17 cellular contexts compared by ENCODE assay signal in genomic region chr22:41836551-41836950, GRCh38. TPM values are rescaled to one million over a fixed set of nuclear protein-coding genes. Genes with fewer than 3 reads are reported as not detected.
DNase-seq lines count a peak whose midpoint lies in the region; ATAC-seq, FAIRE-seq and TF ChIP-seq lines count a peak whose summit lies in the region.
"Had no signal": no experiment of that assay in that cellular context is flagged by ENCODE, and none has a peak within 500 bp of the region (broad histone marks: within the 10 kb centered on the region; RNA-seq: fewer than 3 reads in every experiment).

No MANE protein-coding gene starts in this region.

- no peak overlapping the region for H2AFZ ChIP-seq in mammary epithelial cell (ENCODE audit: low read depth, low read length)

- H3K27ac Mint-ChIP-seq in MCF 10A (ENCODE audit: low read depth, unreplicated experiment) (peak overlapping the region; percentile 59), mesothelial cell of epicardium (peak overlapping the region; percentile 45)
- H3K27ac Mint-ChIP-seq in activated T-helper 1 cell treated with anti-CD3 and anti-CD28 coated beads, Interleukin-12 subunit alpha, Interleukin-12 subunit beta, Interleukin-2, Interleukin-4 antibody, amounts not matched to agents 30 ng/mL and 10 ng/mL and 1 ng/mL, durations not matched to agents 14 hours and 24 hours and 36 hours = peak overlapping the region; percentile 66
- H3K27ac Mint-ChIP-seq: HFFc6 had no signal

- FAIRE-seq in frontal cortex (lab: Jason Lieb, UNC) = no peak
- FAIRE-seq: pancreas had no signal

- in situ Hi-C loops in mammary epithelial cell (cut with MboI; ENCODE audit: low sequenced_read_pairs in 2 of 2) = no loop called here

- H3K4me1 ChIP-seq in mammary epithelial cell (ENCODE audit: insufficient read depth, low read length) (peaks cover 66% of the 10 kb centered on the region), vagina (peaks cover 59% of the 10 kb centered on the region)

- dilution Hi-C loops in mammary epithelial cell (cut with HindIII; ENCODE audit: low sequenced_read_pairs) = no loop called here

- BruUV-seq in MCF 10A (replicated peaks; lab: Mats Ljungman, UMichigan) (no TSS peak), mammary epithelial cell (replicated peaks; lab: Mats Ljungman, UMichigan) (no TSS peak)

- H3K36me3 ChIP-seq in mammary epithelial cell (ENCODE audit: insufficient read depth, low read length) (peaks cover 10% of the 10 kb centered on the region), vagina (no peaks in the 10 kb centered on the region)
- H3K36me3 ChIP-seq: pancreas had no signal

- intact Hi-C loops in MCF 10A (cut with micrococcal nuclease) (no loop called here), mammary epithelial cell (cut with micrococcal nuclease) (loop anchor here (10.0 kb wide), 1 partner anchor 248 kb away; no protein-coding TSS in a partner anchor), vagina (cut with DNase I) (no loop called here)
- intact Hi-C loops in activated T-helper 1 cell treated with anti-CD3 and anti-CD28 coated beads, Interleukin-12 subunit alpha, Interleukin-12 subunit beta, Interleukin-2, Interleukin-4 antibody, amounts not matched to agents 30 ng/mL and 10 ng/mL and 1 ng/mL, durations not matched to agents 14 hours and 24 hours and 36 hours (cut with micrococcal nuclease) = no loop called here

- no peak overlapping the region for H3K9ac ChIP-seq in mammary epithelial cell (ENCODE audit: insufficient read depth, low read length)

- POLR2A ChIA-PET in MCF 10A (lab: Yijun Ruan, JAX) = interaction anchor here (0.6 to 7.0 kb wide), 3 partner anchors 8 to 217 kb away, joined by 3 to 98 read pairs (median 41); no protein-coding TSS in a partner anchor

- no peaks in the 10 kb centered on the region for H4K20me1 ChIP-seq in mammary epithelial cell (ENCODE audit: insufficient read depth, low read length)

- H3K4me1 Mint-ChIP-seq in MCF 10A (ENCODE audit: insufficient read depth, unreplicated experiment) (peaks cover 52% of the 10 kb centered on the region), mesothelial cell of epicardium (peaks cover 34% of the 10 kb centered on the region)
- peaks cover 72% of the 10 kb centered on the region for H3K4me1 Mint-ChIP-seq in activated T-helper 1 cell treated with anti-CD3 and anti-CD28 coated beads, Interleukin-12 subunit alpha, Interleukin-12 subunit beta, Interleukin-2, Interleukin-4 antibody, amounts not matched to agents 30 ng/mL and 10 ng/mL and 1 ng/mL, durations not matched to agents 14 hours and 24 hours and 36 hours (ENCODE audit: low read depth)

- H3K9me3 Mint-ChIP-seq in MCF 10A (ENCODE audit: unreplicated experiment) (no peaks in the 10 kb centered on the region), mesothelial cell of epicardium (no peaks in the 10 kb centered on the region)
- no peaks in the 10 kb centered on the region for H3K9me3 Mint-ChIP-seq in activated T-helper 1 cell treated with anti-CD3 and anti-CD28 coated beads, Interleukin-12 subunit alpha, Interleukin-12 subunit beta, Interleukin-2, Interleukin-4 antibody, amounts not matched to agents 30 ng/mL and 10 ng/mL and 1 ng/mL, durations not matched to agents 14 hours and 24 hours and 36 hours
- H3K9me3 Mint-ChIP-seq: HFFc6 had no signal

- H3K27ac ChIP-seq in mammary epithelial cell (ENCODE audit: insufficient read depth, low read depth, low read length) (no peak overlapping the region), vagina (peak overlapping the region; percentile 54)
- H3K27ac ChIP-seq: HL-60, pancreas had no signal

- no peak for TF ChIP-seq POLR2A in vagina (IDR thresholded peaks at IDR 0.05)

- no peaks in the 10 kb centered on the region for H3K27me3 Mint-ChIP-seq in MCF 10A (ENCODE audit: insufficient read depth, unreplicated experiment)
- H3K27me3 Mint-ChIP-seq in activated T-helper 1 cell treated with anti-CD3 and anti-CD28 coated beads, Interleukin-12 subunit alpha, Interleukin-12 subunit beta, Interleukin-2, Interleukin-4 antibody, amounts not matched to agents 30 ng/mL and 10 ng/mL and 1 ng/mL, durations not matched to agents 14 hours and 24 hours and 36 hours (ENCODE audit: insufficient read depth) = no peaks in the 10 kb centered on the region
- no peaks in the 10 kb centered on the region for H3K27me3 Mint-ChIP-seq in mesothelial cell of epicardium (ENCODE audit: low read depth)

- H3K4me2 ChIP-seq in mammary epithelial cell (ENCODE audit: insufficient read depth, low read depth, low read length) = no peak overlapping the region
- H3K4me2 ChIP-seq: smooth muscle cell had no signal

- CTCF ChIA-PET in MCF 10A (lab: Yijun Ruan, JAX) (interaction anchor here (1.0 kb wide), 1 partner anchor 11 kb away, joined by 3 read pairs; no protein-coding TSS in a partner anchor), mammary epithelial cell (lab: Charles Lee; ENCODE audit: low non-redundant PET) (no interaction called here)

- TF ChIP-seq CTCF in MCF 10A (IDR thresholded peaks at IDR 0.05; ENCODE audit: unreplicated experiment) = no peak
- no peak for TF ChIP-seq CTCF in mammary epithelial cell (conservative IDR thresholded peaks at IDR 0.05 in 1 of 2, IDR thresholded peaks at IDR 0.05 in 1 of 2; ENCODE audit: extremely low read depth in 1 of 2, insufficient read depth in 1 of 2, low read depth in 1 of 2, low read length in 2 of 2)
- TF ChIP-seq CTCF in mesothelial cell of epicardium (IDR thresholded peaks at IDR 0.05; ENCODE audit: unreplicated experiment) = no peak
- no peak for TF ChIP-seq CTCF in vagina (IDR thresholded peaks at IDR 0.05)
- TF ChIP-seq CTCF in GM10266 (IDR thresholded peaks at IDR 0.05; ENCODE audit: control insufficient read depth, insufficient read depth, low read depth, missing control alignments) = no peak

- no peaks in the 10 kb centered on the region for H3K9me3 ChIP-seq in mammary epithelial cell (replicated peaks; ENCODE audit: insufficient read depth, low read length)
- no peaks in the 10 kb centered on the region for H3K9me3 ChIP-seq in vagina
- H3K9me3 ChIP-seq: pancreas had no signal

- H3K27me3 ChIP-seq in mammary epithelial cell (ENCODE audit: insufficient read depth, low read length) = no peaks in the 10 kb centered on the region
- H3K27me3 ChIP-seq in vagina = no peaks in the 10 kb centered on the region
- H3K27me3 ChIP-seq: pancreas had no signal

- ATAC-seq in GM21786 (IDR thresholded peaks at IDR 0.05; ENCODE audit: unreplicated experiment) = no peak
- ATAC-seq: pancreas had no signal

- H3K4me3 ChIP-seq in mammary epithelial cell (replicated peaks in 1 of 3; ENCODE audit: insufficient read depth in 1 of 3, low read depth in 2 of 3, low read length in 3 of 3) (no peak overlapping the region), vagina (no peak overlapping the region)
- H3K4me3 ChIP-seq: pancreas, smooth muscle cell had no signal

- H3K79me2 ChIP-seq in mammary epithelial cell (ENCODE audit: insufficient read depth, low read length) = peaks cover 82% of the 10 kb centered on the region

- no peak for DNase-seq in MCF 10A (ENCODE audit: unreplicated experiment)
- DNase-seq in mammary epithelial cell = no peak
- no peak for DNase-seq in activated T-helper 1 cell treated with anti-CD3 and anti-CD28 coated beads, Interleukin-12 subunit alpha, Interleukin-12 subunit beta, Interleukin-2, Interleukin-4 antibody, amounts not matched to agents 30 ng/mL and 10 ng/mL and 1 ng/mL, durations not matched to agents 14 hours and 24 hours and 36 hours (ENCODE audit: low spot score)
- no peak for DNase-seq in mesothelial cell of epicardium (ENCODE audit: low spot score in 2 of 2, unreplicated experiment in 2 of 2)
- no peak for DNase-seq in vagina (ENCODE audit: extremely low spot score in 2 of 2)
- no peak for DNase-seq in frontal cortex (ENCODE audit: low spot score in 2 of 2)
- DNase-seq in GM10266 (ENCODE audit: extremely low spot score) = no peak
- DNase-seq: AML-193; DMS79; effector memory CD4-positive, alpha-beta T cell; foreskin fibroblast; HFFc6; NCI-H187 treated with DMSO at 0.1 percent for 48 hours; pancreas had no signal

- H3K36me3 Mint-ChIP-seq in MCF 10A (ENCODE audit: insufficient read depth, unreplicated experiment) (peaks cover 40% of the 10 kb centered on the region), mesothelial cell of epicardium (peaks cover 19% of the 10 kb centered on the region)
- H3K36me3 Mint-ChIP-seq in activated T-helper 1 cell treated with anti-CD3 and anti-CD28 coated beads, Interleukin-12 subunit alpha, Interleukin-12 subunit beta, Interleukin-2, Interleukin-4 antibody, amounts not matched to agents 30 ng/mL and 10 ng/mL and 1 ng/mL, durations not matched to agents 14 hours and 24 hours and 36 hours (ENCODE audit: low read depth) = peaks cover 60% of the 10 kb centered on the region

- H3K4me3 Mint-ChIP-seq in MCF 10A (ENCODE audit: unreplicated experiment) (no peak overlapping the region), mesothelial cell of epicardium (no peak overlapping the region)
- peak overlapping the region; percentile 45 for H3K4me3 Mint-ChIP-seq in activated T-helper 1 cell treated with anti-CD3 and anti-CD28 coated beads, Interleukin-12 subunit alpha, Interleukin-12 subunit beta, Interleukin-2, Interleukin-4 antibody, amounts not matched to agents 30 ng/mL and 10 ng/mL and 1 ng/mL, durations not matched to agents 14 hours and 24 hours and 36 hours
- H3K4me3 Mint-ChIP-seq: HFFc6 had no signal

- WGBS in mammary epithelial cell (ENCODE audit: low coverage, missing lambda C conversion rate) = 66% methylated on average over 2 of the region's 2 CpGs

RNA-seq across cellular contexts. Expression of gene SREBF2, which starts 3.6 kb away (rescaled TPM):
- 88.4 and 104 TPM in 2 replicates for total RNA-seq in MCF 10A (2022)
- total RNA-seq in mammary epithelial cell = 100 to 1,000 TPM; 100 to 131 TPM
- polyA plus RNA-seq in mammary epithelial cell = 61.6 TPM
- polyA minus RNA-seq in mammary epithelial cell = 220 TPM
- 235 and 245 TPM in 2 replicates for total RNA-seq in activated T-helper 1 cell treated with anti-CD3 and anti-CD28 coated beads, Interleukin-12 subunit alpha, Interleukin-12 subunit beta, Interleukin-2, Interleukin-4 antibody, amounts not matched to agents 30 ng/mL and 10 ng/mL and 1 ng/mL, durations not matched to agents 14 hours and 24 hours and 36 hours
- total RNA-seq in mesothelial cell of epicardium = 127 to 130 TPM (median 129 TPM) in 3 replicates
- total RNA-seq in vagina = 98.0 TPM
- 56.3 TPM for total RNA-seq in frontal cortex

RNA-seq across cellular contexts. Expression of gene CCDC134, which starts 36.1 kb away (rescaled TPM):
- total RNA-seq in MCF 10A (2022) = 4.0 and 4.3 TPM in 2 replicates
- 10 to 100 TPM in 1 of 2 donors, 1 to 10 TPM in 1; 9.4 to 10.5 TPM for total RNA-seq in mammary epithelial cell
- 7.3 TPM for polyA plus RNA-seq in mammary epithelial cell
- polyA minus RNA-seq in mammary epithelial cell = 3.7 TPM
- total RNA-seq in activated T-helper 1 cell treated with anti-CD3 and anti-CD28 coated beads, Interleukin-12 subunit alpha, Interleukin-12 subunit beta, Interleukin-2, Interleukin-4 antibody, amounts not matched to agents 30 ng/mL and 10 ng/mL and 1 ng/mL, durations not matched to agents 14 hours and 24 hours and 36 hours = 18.0 and 19.6 TPM in 2 replicates
- total RNA-seq in mesothelial cell of epicardium = 16.9 to 19.1 TPM (median 18.4 TPM) in 3 replicates
- total RNA-seq in vagina = 8.8 TPM
- total RNA-seq in frontal cortex = 14.3 TPM
